Comparison of ENCODE assay signal across 34 cellular contexts in the genomic region with DNA sequence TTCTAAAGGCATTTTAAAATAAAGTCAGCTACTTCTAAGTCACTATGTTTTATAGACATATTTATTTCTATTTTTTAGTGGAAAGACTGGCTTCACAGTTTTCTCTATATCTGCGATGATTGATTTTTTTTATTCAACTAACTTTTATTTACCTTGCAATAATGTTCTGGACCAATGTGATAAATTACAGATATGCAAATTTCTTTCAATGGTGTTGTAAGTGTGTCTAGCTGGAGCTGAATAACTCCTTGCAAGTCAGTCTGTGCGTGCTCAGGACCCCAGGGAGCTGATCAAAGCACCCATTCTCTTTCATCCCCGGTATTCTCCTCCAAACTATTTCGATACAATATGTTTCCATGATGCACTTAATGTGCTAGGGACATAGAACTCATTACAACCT. TPM values are rescaled to one million over a fixed set of nuclear protein-coding genes. Genes with fewer than 3 reads are reported as not detected.
"Had no signal": no experiment of that assay in that cellular context is flagged by ENCODE, and none has a peak within 500 bp of the region (broad histone marks: within the 10 kb centered on the region; RNA-seq: fewer than 3 reads in every experiment).

No MANE protein-coding gene starts in this region.

- H3K27ac Mint-ChIP-seq: dendritic cell treated with granulocyte-macrophage colony-stimulating factor and Interleukin-4, amounts not matched to agents 40 ng/mL and 50 ng/mL, for 4 days; effector memory CD8-positive, alpha-beta T cell; endodermal cell; mesothelial cell of epicardium had no signal

- H3K36me3 Mint-ChIP-seq: mesothelial cell of epicardium had no signal

- ATAC-seq: effector memory CD8-positive, alpha-beta T cell; esophagus mucosa; gastrocnemius medialis; heart right ventricle; left lung; left ventricle myocardium superior; lower lobe of right lung; mucosa of descending colon had no signal

- DNase-seq: colonic mucosa; cortex of kidney; effector CD8-positive, alpha-beta T cell; effector memory CD8-positive, alpha-beta T cell; endodermal cell; erythroblast; esophagus squamous epithelium; foreskin fibroblast; foreskin melanocyte; gastrocnemius medialis; glutamatergic neuron; head of caudate nucleus; heart right ventricle; hippocampal formation; left cardiac atrium; left lung; left ventricle myocardium superior; lower lobe of right lung; mesenchymal stem cell; mucosa of descending colon had no signal

- H3K4me3 ChIP-seq: colonic mucosa, esophagus squamous epithelium, gastrocnemius medialis, heart right ventricle, left lung, lower lobe of right lung, mucosa of descending colon had no signal

- FAIRE-seq: endometrium, islet of Langerhans, keratinocyte had no signal

- H3K9me3 ChIP-seq: colonic mucosa, esophagus squamous epithelium, gastrocnemius medialis, heart right ventricle, left lung, lower lobe of right lung, mucosa of descending colon had no signal

- H3K9me3 Mint-ChIP-seq: dendritic cell treated with granulocyte-macrophage colony-stimulating factor and Interleukin-4, amounts not matched to agents 40 ng/mL and 50 ng/mL, for 4 days; effector memory CD8-positive, alpha-beta T cell; endodermal cell; mesothelial cell of epicardium had no signal

- H3K27ac ChIP-seq: colonic mucosa, epithelial cell of prostate, esophagus squamous epithelium, gastrocnemius medialis, heart right ventricle, left lung, lower lobe of right lung had no signal

- H3K36me3 ChIP-seq: colonic mucosa, esophagus squamous epithelium, gastrocnemius medialis, heart right ventricle, left lung, lower lobe of right lung had no signal

- H3K4me1 ChIP-seq: colonic mucosa, esophagus squamous epithelium, gastrocnemius medialis, left lung, lower lobe of right lung had no signal

- H3K4me3 Mint-ChIP-seq: dendritic cell treated with granulocyte-macrophage colony-stimulating factor and Interleukin-4, amounts not matched to agents 40 ng/mL and 50 ng/mL, for 4 days; effector memory CD8-positive, alpha-beta T cell; endodermal cell; mesothelial cell of epicardium had no signal

- H3K4me1 Mint-ChIP-seq: mesothelial cell of epicardium had no signal

RNA-seq across cellular contexts. Expression of a gene that starts 9.7 kb away (rescaled TPM):
- total RNA-seq: colonic mucosa, dermis microvascular lymphatic vessel endothelial cell, endodermal cell, esophagus mucosa, esophagus squamous epithelium, gastrocnemius medialis, glomerular endothelial cell, heart right ventricle, kidney epithelial cell, left cardiac atrium, left lung, left ventricle myocardium superior, lower leg skin, lower lobe of right lung, lung microvascular endothelial cell, mesenteric fat pad, mesothelial cell of epicardium, mucosa of descending colon, myocyte had no signal
- polyA plus RNA-seq: heart right ventricle, keratinocyte had no signal
